ENCODE assay signal across 29 cellular contexts in genomic region chr3:139421459-139421858, GRCh38. TPM values are rescaled to one million over a fixed set of nuclear protein-coding genes. Genes with fewer than 3 reads are reported as not detected.
"Had no signal": no experiment of that assay in that cellular context is flagged by ENCODE, and none has a peak within 500 bp of the region (broad histone marks: within the 10 kb centered on the region; RNA-seq: fewer than 3 reads in every experiment).

No MANE protein-coding gene starts in this region.

- H3K27me3 ChIP-seq: foreskin keratinocyte, pancreas, right lobe of liver, stomach, suprapubic skin, vagina had no signal

- H3K27ac Mint-ChIP-seq: activated CD4-positive, alpha-beta T cell treated with anti-CD3 and anti-CD28 coated beads, Interleukin-2, amount 10 ng/mL, durations not matched to agents 7 days and 5 days; activated CD8-positive, alpha-beta T cell treated with anti-CD3 and anti-CD28 coated beads, Interleukin-2, amount 10 ng/mL, durations not matched to agents 7 days and 5 days; activated naive CD8-positive, alpha-beta T cell treated with anti-CD3 and anti-CD28 coated beads, Interleukin-2, amount 50 U/mL, for 24 hours; activated T-helper 1 cell treated with anti-CD3 and anti-CD28 coated beads, Interleukin-12 subunit alpha, Interleukin-12 subunit beta, Interleukin-2, Interleukin-4 antibody, amounts not matched to agents 30 ng/mL and 10 ng/mL and 1 ng/mL, durations not matched to agents 14 hours and 24 hours and 36 hours; dendritic cell treated with granulocyte-macrophage colony-stimulating factor and Interleukin-4, amounts not matched to agents 40 ng/mL and 50 ng/mL, for 4 days; memory B cell; nephron; stimulated activated memory B cell treated with anti-CD40 and anti-IgM and Interleukin-4, amounts not matched to agents 10 μg/mL and 1 μg/mL and 100 μg/mL, for 72 hours; type B pancreatic cell had no signal

- H3K9me3 Mint-ChIP-seq: type B pancreatic cell had no signal

- H3K27me3 Mint-ChIP-seq: activated naive CD8-positive, alpha-beta T cell treated with anti-CD3 and anti-CD28 coated beads, Interleukin-2, amount 50 U/mL, for 24 hours; dendritic cell treated with granulocyte-macrophage colony-stimulating factor and Interleukin-4, amounts not matched to agents 40 ng/mL and 50 ng/mL, for 4 days; memory B cell; stimulated activated memory B cell treated with anti-CD40 and anti-IgM and Interleukin-4, amounts not matched to agents 10 μg/mL and 1 μg/mL and 100 μg/mL, for 72 hours; type B pancreatic cell had no signal

- DNase-seq: activated CD4-positive, alpha-beta T cell treated with anti-CD3 and anti-CD28 coated beads, Interleukin-2, amount 10 ng/mL, durations not matched to agents 7 days and 5 days; activated CD4-positive, CD25-positive, alpha-beta regulatory T cell treated with anti-CD3 and anti-CD28 coated beads, Interleukin-2, amount 50 U/mL, for 72 hours; activated CD8-positive, alpha-beta T cell treated with anti-CD3 and anti-CD28 coated beads, Interleukin-2, amount 10 ng/mL, durations not matched to agents 7 days and 5 days; activated gamma-delta T cell; activated naive CD4-positive, alpha-beta T cell treated with anti-CD3 and anti-CD28 coated beads, Interleukin-2, amount 50 U/mL, for 16 hours; activated naive CD8-positive, alpha-beta T cell treated with anti-CD3 and anti-CD28 coated beads, Interleukin-2, amount 50 U/mL, for 24 hours; caudate nucleus; effector CD4-positive, alpha-beta T cell; foreskin keratinocyte; hippocampal formation; kidney glomerular epithelial cell; pancreas; right lobe of liver; stomach; T-helper 2 cell; WERI-Rb-1 had no signal

- H3K4me1 ChIP-seq: stomach, suprapubic skin, vagina had no signal

- H3K4me3 ChIP-seq: pancreas, right lobe of liver, skin epidermis, stomach, suprapubic skin, vagina had no signal

- H3K36me3 ChIP-seq: pancreas, right lobe of liver, vagina, WERI-Rb-1 had no signal

- H3K27ac ChIP-seq: foreskin keratinocyte, right lobe of liver, skin epidermis, stomach, suprapubic skin, vagina, WERI-Rb-1 had no signal

- H3K4me1 Mint-ChIP-seq: activated CD4-positive, alpha-beta T cell treated with anti-CD3 and anti-CD28 coated beads, Interleukin-2, amount 10 ng/mL, durations not matched to agents 7 days and 5 days; activated naive CD8-positive, alpha-beta T cell treated with anti-CD3 and anti-CD28 coated beads, Interleukin-2, amount 50 U/mL, for 24 hours; memory B cell; nephron; stimulated activated memory B cell treated with anti-CD40 and anti-IgM and Interleukin-4, amounts not matched to agents 10 μg/mL and 1 μg/mL and 100 μg/mL, for 72 hours had no signal

- H3K9me3 ChIP-seq: pancreas, right lobe of liver, suprapubic skin, vagina had no signal

- H3K4me3 Mint-ChIP-seq: activated CD4-positive, alpha-beta T cell treated with anti-CD3 and anti-CD28 coated beads, Interleukin-2, amount 10 ng/mL, durations not matched to agents 7 days and 5 days; activated CD8-positive, alpha-beta T cell treated with anti-CD3 and anti-CD28 coated beads, Interleukin-2, amount 10 ng/mL, durations not matched to agents 7 days and 5 days; activated naive CD8-positive, alpha-beta T cell treated with anti-CD3 and anti-CD28 coated beads, Interleukin-2, amount 50 U/mL, for 24 hours; activated T-helper 1 cell treated with anti-CD3 and anti-CD28 coated beads, Interleukin-12 subunit alpha, Interleukin-12 subunit beta, Interleukin-2, Interleukin-4 antibody, amounts not matched to agents 30 ng/mL and 10 ng/mL and 1 ng/mL, durations not matched to agents 14 hours and 24 hours and 36 hours; dendritic cell treated with granulocyte-macrophage colony-stimulating factor and Interleukin-4, amounts not matched to agents 40 ng/mL and 50 ng/mL, for 4 days; memory B cell; nephron; stimulated activated memory B cell treated with anti-CD40 and anti-IgM and Interleukin-4, amounts not matched to agents 10 μg/mL and 1 μg/mL and 100 μg/mL, for 72 hours; type B pancreatic cell had no signal

- ATAC-seq: activated CD8-positive, alpha-beta T cell treated with anti-CD3 and anti-CD28 coated beads, Interleukin-2, amount 10 ng/mL, durations not matched to agents 7 days and 5 days; activated naive CD8-positive, alpha-beta T cell treated with anti-CD3 and anti-CD28 coated beads, Interleukin-2, amount 50 U/mL, for 24 hours; foreskin keratinocyte; stimulated activated memory B cell treated with anti-CD40 and anti-IgM and Interleukin-4, amounts not matched to agents 10 μg/mL and 1 μg/mL and 100 μg/mL, for 72 hours had no signal

RNA-seq across cellular contexts. Expression of gene RBP2, which starts 54.9 kb away (rescaled TPM):
- total RNA-seq: activated CD4-positive, alpha-beta T cell treated with anti-CD3 and anti-CD28 coated beads, Interleukin-2, amount 10 ng/mL, durations not matched to agents 7 days and 5 days; activated CD8-positive, alpha-beta T cell treated with anti-CD3 and anti-CD28 coated beads, Interleukin-2, amount 10 ng/mL, durations not matched to agents 7 days and 5 days; activated T-helper 1 cell treated with anti-CD3 and anti-CD28 coated beads, Interleukin-12 subunit alpha, Interleukin-12 subunit beta, Interleukin-2, Interleukin-4 antibody, amounts not matched to agents 30 ng/mL and 10 ng/mL and 1 ng/mL, durations not matched to agents 14 hours and 24 hours and 36 hours; foreskin keratinocyte; glomerular endothelial cell; mononuclear cell; pulmonary artery endothelial cell; right lobe of liver; suprapubic skin; vagina had no signal
- polyA plus RNA-seq: foreskin keratinocyte, liver had no signal
